ENCODE assay signal across 8 cellular contexts in the genomic region with DNA sequence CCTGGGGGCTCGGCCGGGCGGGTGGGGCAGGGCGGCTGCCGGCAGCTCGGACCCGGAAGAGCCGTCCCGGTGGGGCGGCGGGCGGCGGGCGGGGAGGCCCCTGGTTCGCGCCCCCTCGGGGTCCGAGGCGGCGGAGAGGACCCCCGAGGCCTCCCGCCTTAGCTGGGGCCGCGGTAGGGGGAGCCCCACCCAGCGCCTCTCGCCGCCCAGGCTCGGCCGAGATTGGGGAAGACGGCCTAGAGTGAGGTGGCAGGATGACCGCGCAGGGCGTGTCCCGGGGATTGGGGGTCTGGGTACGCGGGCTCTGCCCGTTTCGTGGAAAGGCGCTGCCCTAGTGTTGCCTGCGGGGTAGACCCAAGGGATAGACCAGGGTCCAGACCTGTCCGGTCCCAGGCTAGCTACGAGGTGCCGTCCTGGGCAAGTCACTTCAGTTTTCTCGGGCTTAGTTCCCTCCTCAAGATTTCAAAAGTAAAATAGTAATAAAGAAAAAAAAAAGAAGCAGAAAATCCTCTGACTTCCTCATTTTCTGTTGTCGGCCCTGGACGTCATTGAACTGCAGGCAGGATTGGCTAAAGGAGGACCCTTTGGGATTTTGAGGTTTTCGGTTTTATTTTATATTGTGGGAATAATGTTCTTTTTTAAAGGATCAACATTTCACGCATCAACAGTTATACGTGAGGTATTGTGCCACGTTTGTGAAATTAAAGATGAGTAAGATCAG. TPM values are rescaled to one million over a fixed set of nuclear protein-coding genes. Genes with fewer than 3 reads are reported as not detected.
DNase-seq lines count a peak whose midpoint lies in the region; ATAC-seq, FAIRE-seq and TF ChIP-seq lines count a peak whose summit lies in the region.

No MANE protein-coding gene starts in this region.

- peaks cover 55% of the 10 kb centered on the region for H3K4me1 Mint-ChIP-seq in activated CD4-positive, alpha-beta memory T cell treated with anti-CD3 and anti-CD28 coated beads, Interleukin-2, amount 10 ng/mL, durations not matched to agents 7 days and 5 days
- peaks cover 36% of the 10 kb centered on the region for H3K4me1 Mint-ChIP-seq in mesothelial cell of epicardium

- peak overlapping the region; percentile 92 for H3K27ac Mint-ChIP-seq in activated CD4-positive, alpha-beta memory T cell treated with anti-CD3 and anti-CD28 coated beads, Interleukin-2, amount 10 ng/mL, durations not matched to agents 7 days and 5 days
- H3K27ac Mint-ChIP-seq in mesothelial cell of epicardium = peak overlapping the region; percentile 96

- DNase-seq in NCI-H2171 (lab: John Stamatoyannopoulos, UW) (peak; percentile 36), mesothelial cell of epicardium (ENCODE audit: low spot score in 2 of 2, unreplicated experiment in 2 of 2) (peak; percentile 41 to 68), D721Med (ENCODE audit: insufficient read length, low spot score) (no peak)
- DNase-seq in activated CD4-positive, alpha-beta memory T cell treated with anti-CD3 and anti-CD28 coated beads, Interleukin-2, amount 10 ng/mL, durations not matched to agents 7 days and 5 days = peak; percentile 72
- DNase-seq in stimulated activated CD8-positive, alpha-beta memory T cell treated with anti-CD3 and anti-CD28 coated beads, Interleukin-7, amount 100 ng/mL, for 24 hours (ENCODE audit: low read depth) = peak; percentile 28

- CTCF ChIA-PET in activated CD4-positive, alpha-beta memory T cell treated with anti-CD3 and anti-CD28 coated beads, Interleukin-2, amount 10 ng/mL, durations not matched to agents 7 days and 5 days (lab: Charles Lee) = interaction anchor here (0.7 to 3.4 kb wide), 11 partner anchors 10 to 542 kb away, joined by 3 to 47 read pairs (median 7); no protein-coding TSS in a partner anchor

- no peak for FAIRE-seq in D721Med (lab: Jason Lieb, UNC)

- POLR2A ChIA-PET in activated CD4-positive, alpha-beta memory T cell treated with anti-CD3 and anti-CD28 coated beads, Interleukin-2, amount 10 ng/mL, durations not matched to agents 7 days and 5 days (lab: Charles Lee) = interaction anchor here (0.7 to 5.6 kb wide), 33 partner anchors 11 to 567 kb away, joined by 3 to 94 read pairs (median 5); a partner anchor contains a TSS

- no peaks in the 10 kb centered on the region for H3K27me3 ChIP-seq in endocrine pancreas (ENCODE audit: control insufficient read depth, insufficient read depth, low read length)

- H3K36me3 Mint-ChIP-seq in activated CD4-positive, alpha-beta memory T cell treated with anti-CD3 and anti-CD28 coated beads, Interleukin-2, amount 10 ng/mL, durations not matched to agents 7 days and 5 days (ENCODE audit: low read depth) = peaks cover 50% of the 10 kb centered on the region
- H3K36me3 Mint-ChIP-seq in mesothelial cell of epicardium = peaks cover 8% of the 10 kb centered on the region

- H3K27me3 Mint-ChIP-seq in activated CD4-positive, alpha-beta memory T cell treated with anti-CD3 and anti-CD28 coated beads, Interleukin-2, amount 10 ng/mL, durations not matched to agents 7 days and 5 days = no peaks in the 10 kb centered on the region
- H3K27me3 Mint-ChIP-seq in mesothelial cell of epicardium (ENCODE audit: low read depth) = no peaks in the 10 kb centered on the region

- peak overlapping the region; percentile 78 for H3K9ac ChIP-seq in endocrine pancreas (ENCODE audit: control insufficient read depth, insufficient read depth, low read length)

- H3K4me3 Mint-ChIP-seq in activated CD4-positive, alpha-beta memory T cell treated with anti-CD3 and anti-CD28 coated beads, Interleukin-2, amount 10 ng/mL, durations not matched to agents 7 days and 5 days = peak overlapping the region; percentile 92
- H3K4me3 Mint-ChIP-seq in mesothelial cell of epicardium = peak overlapping the region; percentile 90

- H3K9me3 Mint-ChIP-seq in activated CD4-positive, alpha-beta memory T cell treated with anti-CD3 and anti-CD28 coated beads, Interleukin-2, amount 10 ng/mL, durations not matched to agents 7 days and 5 days = no peaks in the 10 kb centered on the region
- no peaks in the 10 kb centered on the region for H3K9me3 Mint-ChIP-seq in mesothelial cell of epicardium

- peak; percentile 24 for ATAC-seq in GM18519 (IDR thresholded peaks at IDR 0.05; ENCODE audit: low FRiP score, unreplicated experiment)
- ATAC-seq in HG02840 (IDR thresholded peaks at IDR 0.05; ENCODE audit: low FRiP score, unreplicated experiment) = peak; percentile 48

- no peak for TF ChIP-seq CTCF in mesothelial cell of epicardium (IDR thresholded peaks at IDR 0.05; ENCODE audit: unreplicated experiment)
- no peak for TF ChIP-seq CTCF in D721Med (IDR thresholded peaks at IDR 0.05; ENCODE audit: insufficient read depth, missing control alignments)

- peak overlapping the region; percentile 86 for H3K4me3 ChIP-seq in endocrine pancreas (ENCODE audit: control insufficient read depth, insufficient read depth, low read length)

- peaks cover 19% of the 10 kb centered on the region for H3K4me1 ChIP-seq in endocrine pancreas (ENCODE audit: control insufficient read depth, insufficient read depth, low read length)

- no peaks in the 10 kb centered on the region for H3K36me3 ChIP-seq in endocrine pancreas (ENCODE audit: control insufficient read depth, insufficient read depth, low read length)

- no peaks in the 10 kb centered on the region for H3K9me3 ChIP-seq in endocrine pancreas (ENCODE audit: control insufficient read depth, low read length)

RNA-seq across cellular contexts. Expression of a gene that starts 0.6 kb away (rescaled TPM):
- total RNA-seq in activated CD4-positive, alpha-beta memory T cell treated with anti-CD3 and anti-CD28 coated beads, Interleukin-2, amount 10 ng/mL, durations not matched to agents 7 days and 5 days = 100 to 1,000 TPM; 229 to 240 TPM
- 104 to 110 TPM (median 105 TPM) in 3 replicates for total RNA-seq in mesothelial cell of epicardium

RNA-seq across cellular contexts. Expression of a gene that starts 36.5 kb away (rescaled TPM):
- total RNA-seq in activated CD4-positive, alpha-beta memory T cell treated with anti-CD3 and anti-CD28 coated beads, Interleukin-2, amount 10 ng/mL, durations not matched to agents 7 days and 5 days = 1 to 10 TPM in 1 of 2 experiments, under 1 TPM in 1; 0.83 to 1.0 TPM
- 7.4 to 10.0 TPM (median 8.0 TPM) in 3 replicates for total RNA-seq in mesothelial cell of epicardium
